20 cellular contexts compared by ENCODE assay signal in genomic region chr18:29169599-29169998, GRCh38.
DNase-seq lines count a peak whose midpoint lies in the region; ATAC-seq, FAIRE-seq and TF ChIP-seq lines count a peak whose summit lies in the region.
"Had no signal": no experiment of that assay in that cellular context is flagged by ENCODE, and none has a peak within 500 bp of the region (broad histone marks: within the 10 kb centered on the region; RNA-seq: fewer than 3 reads in every experiment).

No MANE protein-coding gene starts in this region.

- H3K4me3 ChIP-seq in A549 = no peak overlapping the region
- H3K4me3 ChIP-seq in GM23338 = no peak overlapping the region
- H3K4me3 ChIP-seq in RWPE2 (ENCODE audit: severe bottlenecking) = no peak overlapping the region
- H3K4me3 ChIP-seq: HAP-1 had no signal

- POLR2A ChIA-PET in A549 (lab: Yijun Ruan, JAX) = no interaction called here

- no peak overlapping the region for H3K4me3 Mint-ChIP-seq in GM23338
- H3K4me3 Mint-ChIP-seq: CD4-positive, alpha-beta memory T cell had no signal

- no peak for TF ChIP-seq RAD21 in A549 (conservative IDR thresholded peaks at IDR 0.05 in 1 of 2, IDR thresholded peaks at IDR 0.05 in 1 of 2)

- FAIRE-seq in A549 (lab: Jason Lieb, UNC) = no peak
- FAIRE-seq: A204.1, GM12892, GM19239, H54 had no signal

- H3K27ac ChIP-seq in A549 (no peak overlapping the region), GM23338 (ENCODE audit: low read depth) (no peak overlapping the region), RWPE2 (ENCODE audit: poor library complexity, severe bottlenecking) (peak overlapping the region; percentile 70)
- H3K27ac ChIP-seq: 22Rv1 had no signal

- TF ChIP-seq CTCF in A549 (IDR thresholded peaks at IDR 0.05) (no peak), GM23338 (conservative IDR thresholded peaks at IDR 0.05; ENCODE audit: low read depth in 2 of 2) (no peak), RWPE2 (IDR thresholded peaks at IDR 0.05; ENCODE audit: poor library complexity, severe bottlenecking) (no peak)

- peaks cover 7% of the 10 kb centered on the region; the same call in 1 of the 3 replicates for H3K36me3 Mint-ChIP-seq in GM23338 (ENCODE audit: low read depth)
- H3K36me3 Mint-ChIP-seq: CD4-positive, alpha-beta memory T cell had no signal

- TF ChIP-seq POLR2A in A549 (IDR thresholded peaks at IDR 0.05; ENCODE audit: low read length) = no peak

- peaks cover 2% of the 10 kb centered on the region for H3K27me3 Mint-ChIP-seq in GM23338 (ENCODE audit: insufficient read depth, low read depth, poor library complexity)
- H3K27me3 Mint-ChIP-seq: CD4-positive, alpha-beta memory T cell had no signal

- H3K27me3 ChIP-seq in GM23338 (ENCODE audit: insufficient read depth) (no peaks in the 10 kb centered on the region), RWPE2 (ENCODE audit: insufficient read depth, poor library complexity, severe bottlenecking) (no peaks in the 10 kb centered on the region)

- no peak overlapping the region for H3K4me2 ChIP-seq in A549
- H3K4me2 ChIP-seq in GM23338 = no peak overlapping the region

- no peak for TF ChIP-seq EP300 in A549 (IDR thresholded peaks at IDR 0.05)

- H3K4me1 ChIP-seq in A549 (peaks cover 17% of the 10 kb centered on the region), GM23338 (ENCODE audit: insufficient read depth) (no peaks in the 10 kb centered on the region; the same call in 1 of the 2 replicates), RWPE2 (ENCODE audit: insufficient read depth, poor library complexity, severe bottlenecking) (peaks cover 39% of the 10 kb centered on the region)

- no peak overlapping the region for H2AFZ ChIP-seq in GM23338

- H3K4me1 Mint-ChIP-seq in GM23338 = peaks cover 5% of the 10 kb centered on the region; the same call in 2 of the 3 replicates
- H3K4me1 Mint-ChIP-seq: CD4-positive, alpha-beta memory T cell had no signal

- H4K20me1 ChIP-seq in GM23338 (replicated peaks; ENCODE audit: insufficient read depth) = no peaks in the 10 kb centered on the region

- 0 out of 2 replicates have a peak, but pooled peaks cover 7% of the 10 kb centered on the region for H3K9me2 ChIP-seq in GM23338 (ENCODE audit: insufficient read depth)

- H3K9me3 Mint-ChIP-seq in GM23338 = peaks cover 10% of the 10 kb centered on the region; the same call in 1 of the 3 replicates

- no peak overlapping the region for H3K27ac Mint-ChIP-seq in GM23338
- H3K27ac Mint-ChIP-seq: CD4-positive, alpha-beta memory T cell had no signal

- ATAC-seq in A549 = no peak
- ATAC-seq in GM23338 = no peak
- ATAC-seq in RWPE2 (ENCODE audit: low read depth) = no peak
- ATAC-seq in GM18858 (IDR thresholded peaks at IDR 0.05; ENCODE audit: unreplicated experiment) = no peak

- H3K9me3 ChIP-seq in A549 (no peaks in the 10 kb centered on the region), RWPE2 (ENCODE audit: severe bottlenecking) (no peaks in the 10 kb centered on the region)
- H3K9me3 ChIP-seq: HAP-1 had no signal

- CTCF ChIA-PET in A549 (lab: Yijun Ruan, JAX) = no interaction called here

- H3K36me3 ChIP-seq in GM23338 (ENCODE audit: insufficient read depth) = no peaks in the 10 kb centered on the region
- H3K36me3 ChIP-seq in RWPE2 (ENCODE audit: low read depth) = no peaks in the 10 kb centered on the region; the same call in 1 of the 2 replicates
- H3K36me3 ChIP-seq: HAP-1 had no signal

- H3F3A ChIP-seq in GM23338 (replicated peaks; ENCODE audit: low read depth) = no peaks in the 10 kb centered on the region

- DNase-seq in A549 (ENCODE audit: low read depth in 1 of 2, low spot score in 1 of 2) = no peak
- no peak for DNase-seq in GM23338 (ENCODE audit: low spot score)
- DNase-seq in RWPE2 (ENCODE audit: low spot score) = no peak
- peak; percentile 35 for DNase-seq in renal cortical epithelial cell (ENCODE audit: low read depth)
- DNase-seq in NCI-H1417 (lab: John Stamatoyannopoulos, UW) = no peak
- no peak for DNase-seq in stimulated activated CD8-positive, alpha-beta memory T cell treated with anti-CD3 and anti-CD28 coated beads, Interleukin-4, amount 100 ng/mL, for 48 hours
- DNase-seq: C1 segment of cervical spinal cord; Calu3; CD4-positive, alpha-beta memory T cell; COR-L47; DMS153; DND-41; GOT3 had no signal

- H3K79me2 ChIP-seq in GM23338 (replicated peaks; ENCODE audit: insufficient read depth) = no peaks in the 10 kb centered on the region

TF ChIP-seq in A549, 52 proteins besides CTCF, POLR2A, EP300 and RAD21:
- peak; percentile 52; the same call in 1 of the 2 replicates for TF ChIP-seq REST (IDR thresholded peaks at IDR 0.05)
- no peak for TF ChIP-seq HDAC2 (IDR thresholded peaks at IDR 0.05)

TF ChIP-seq in GM23338, 12 proteins besides CTCF, POLR2A, EP300 and RAD21:
- TF ChIP-seq STAT1 (IDR thresholded peaks at IDR 0.05; ENCODE audit: unreplicated experiment) = no peak
- no peak for TF ChIP-seq POLR2AphosphoS5 (IDR thresholded peaks at IDR 0.05; ENCODE audit: low read depth)
- TF ChIP-seq NANOG (IDR thresholded peaks at IDR 0.05; ENCODE audit: borderline replicate concordance) = no peak
- TF ChIP-seq ETS1 (IDR thresholded peaks at IDR 0.05) = no peak
- TF ChIP-seq CREB1 (CRISPR knock-in tag; IDR thresholded peaks at IDR 0.05; ENCODE audit: low read depth) = no peak
- no peak for TF ChIP-seq ZNF114 (CRISPR knock-in tag; IDR thresholded peaks at IDR 0.05)
- no peak for TF ChIP-seq JUNB (IDR thresholded peaks at IDR 0.05; ENCODE audit: unreplicated experiment)
- TF ChIP-seq REST (IDR thresholded peaks at IDR 0.05; ENCODE audit: unreplicated experiment) = peak; percentile 36
